11 cellular contexts compared by ENCODE assay signal in genomic region chr2:237752761-237753165, GRCh38. TPM values are rescaled to one million over a fixed set of nuclear protein-coding genes. Genes with fewer than 3 reads are reported as not detected.
A peak's percentile ranks its signal among the peaks of the same experiment; 100 is the strongest.
DNase-seq lines count a peak whose midpoint lies in the region; ATAC-seq and TF ChIP-seq lines count a peak whose summit lies in the region.
"Had no signal": no experiment of that assay in that cellular context is flagged by ENCODE, and none has a peak within 500 bp of the region (broad histone marks: within the 10 kb centered on the region; RNA-seq: fewer than 3 reads in every experiment).

No MANE protein-coding gene starts in this region.

- H3K9me3 Mint-ChIP-seq in CD4-positive, alpha-beta memory T cell, result no peaks in the 10 kb centered on the region
- H3K9me3 Mint-ChIP-seq in activated T-helper 2 cell treated with anti-CD3 and anti-CD28 coated beads, Interferon-gamma antibody, Interleukin-2, Interleukin-4, amounts not matched to agents 10 μg/mL and 5 μg/mL and 100 μg/mL, durations not matched to agents 14 hours and 24 hours and 36 hours, result no peaks in the 10 kb centered on the region

- peak; percentile 97 for ATAC-seq in HG03039 (IDR thresholded peaks at IDR 0.05; ENCODE audit: unreplicated experiment)

- POLR2A ChIA-PET in CD4-positive, alpha-beta memory T cell (lab: Charles Lee; ENCODE audit: partially characterized antibody), result no interaction called here

- no peaks in the 10 kb centered on the region for H3K27me3 ChIP-seq in CD4-positive, alpha-beta memory T cell (ENCODE audit: insufficient read depth, low read length)
- no peaks in the 10 kb centered on the region for H3K27me3 ChIP-seq in tibial artery
- H3K27me3 ChIP-seq: heart right ventricle, right atrium auricular region had no signal

- CTCF ChIA-PET in CD4-positive, alpha-beta memory T cell (lab: Charles Lee; ENCODE audit: partially characterized antibody), result interaction anchor here (2.6 kb wide), 1 partner anchor 80 kb away, joined by 15 read pairs; no protein-coding TSS in a partner anchor

- no peak overlapping the region for H3K27ac ChIP-seq in CD4-positive, alpha-beta memory T cell (ENCODE audit: low read depth, low read length)
- no peak overlapping the region for H3K27ac ChIP-seq in tibial artery
- H3K27ac ChIP-seq: heart right ventricle, right atrium auricular region had no signal

- peaks cover 57 to 82% of the 10 kb centered on the region in 2 donors for H3K36me3 Mint-ChIP-seq in CD4-positive, alpha-beta memory T cell
- peaks cover 82% of the 10 kb centered on the region for H3K36me3 Mint-ChIP-seq in activated T-helper 2 cell treated with anti-CD3 and anti-CD28 coated beads, Interferon-gamma antibody, Interleukin-2, Interleukin-4, amounts not matched to agents 10 μg/mL and 5 μg/mL and 100 μg/mL, durations not matched to agents 14 hours and 24 hours and 36 hours (ENCODE audit: low read depth)

- H3K4me3 ChIP-seq in CD4-positive, alpha-beta memory T cell (ENCODE audit: low read length in 2 of 2), result no peak overlapping the region
- H3K4me3 ChIP-seq in tibial artery, result no peak overlapping the region
- H3K4me3 ChIP-seq: heart right ventricle, right atrium auricular region had no signal

- H3K9me3 ChIP-seq in CD4-positive, alpha-beta memory T cell (ENCODE audit: control insufficient read depth in 1 of 2, low read length in 2 of 2), result no peaks in the 10 kb centered on the region
- no peaks in the 10 kb centered on the region for H3K9me3 ChIP-seq in tibial artery
- H3K9me3 ChIP-seq: heart right ventricle, right atrium auricular region had no signal

- H3K4me1 Mint-ChIP-seq in CD4-positive, alpha-beta memory T cell, result peaks cover 3 to 21% (median 10%) of the 10 kb centered on the region in 4 donors
- H3K4me1 Mint-ChIP-seq in activated T-helper 2 cell treated with anti-CD3 and anti-CD28 coated beads, Interferon-gamma antibody, Interleukin-2, Interleukin-4, amounts not matched to agents 10 μg/mL and 5 μg/mL and 100 μg/mL, durations not matched to agents 14 hours and 24 hours and 36 hours (ENCODE audit: low read depth), result peaks cover 23% of the 10 kb centered on the region

- H3K4me1 ChIP-seq in CD4-positive, alpha-beta memory T cell (ENCODE audit: insufficient read depth, low read length), result peaks cover 5% of the 10 kb centered on the region
- no peaks in the 10 kb centered on the region for H3K4me1 ChIP-seq in tibial artery
- H3K4me1 ChIP-seq: right atrium auricular region had no signal

- peak overlapping the region; percentile 6 to 70 (median 32) for H3K27ac Mint-ChIP-seq in CD4-positive, alpha-beta memory T cell
- H3K27ac Mint-ChIP-seq in activated T-helper 2 cell treated with anti-CD3 and anti-CD28 coated beads, Interferon-gamma antibody, Interleukin-2, Interleukin-4, amounts not matched to agents 10 μg/mL and 5 μg/mL and 100 μg/mL, durations not matched to agents 14 hours and 24 hours and 36 hours, result peak overlapping the region; percentile 86

- TF ChIP-seq CTCF in tibial artery (IDR thresholded peaks at IDR 0.05), result no peak

- no peaks in the 10 kb centered on the region for H3K27me3 Mint-ChIP-seq in CD4-positive, alpha-beta memory T cell
- no peaks in the 10 kb centered on the region for H3K27me3 Mint-ChIP-seq in activated T-helper 2 cell treated with anti-CD3 and anti-CD28 coated beads, Interferon-gamma antibody, Interleukin-2, Interleukin-4, amounts not matched to agents 10 μg/mL and 5 μg/mL and 100 μg/mL, durations not matched to agents 14 hours and 24 hours and 36 hours (ENCODE audit: low read depth)

- no peak overlapping the region for H3K4me3 Mint-ChIP-seq in CD4-positive, alpha-beta memory T cell
- no peak overlapping the region for H3K4me3 Mint-ChIP-seq in activated T-helper 2 cell treated with anti-CD3 and anti-CD28 coated beads, Interferon-gamma antibody, Interleukin-2, Interleukin-4, amounts not matched to agents 10 μg/mL and 5 μg/mL and 100 μg/mL, durations not matched to agents 14 hours and 24 hours and 36 hours (ENCODE audit: low read depth)

- H3K36me3 ChIP-seq in CD4-positive, alpha-beta memory T cell (ENCODE audit: insufficient read depth, low read length), result peaks cover 85% of the 10 kb centered on the region
- peaks cover 86 to 97% (median 96%) of the 10 kb centered on the region in 3 donors for H3K36me3 ChIP-seq in tibial artery

- peak in 1 of 5 donors; percentile 51 for DNase-seq in CD4-positive, alpha-beta memory T cell
- DNase-seq in GM19238 (ENCODE audit: insufficient read length, low spot score), result peak; percentile 72
- no peak for DNase-seq in activated T-helper 2 cell treated with anti-CD3 and anti-CD28 coated beads, Interferon-gamma antibody, Interleukin-2, Interleukin-4, amounts not matched to agents 10 μg/mL and 5 μg/mL and 100 μg/mL, durations not matched to agents 14 hours and 24 hours and 36 hours (ENCODE audit: low spot score)
- no peak for DNase-seq in tibial artery
- no peak for DNase-seq in NCI-H524 treated with DMSO at 0.1 percent for 48 hours (lab: John Stamatoyannopoulos, UW)
- DNase-seq in hepatic stellate cell (ENCODE audit: low spot score), result no peak
- no peak for DNase-seq in NCI-H2029 treated with DMSO at 0.1 percent for 48 hours (lab: John Stamatoyannopoulos, UW)
- DNase-seq: heart right ventricle, NCI-H146 had no signal

- intact Hi-C loops in CD4-positive, alpha-beta memory T cell (cut with micrococcal nuclease), result no loop called here
- intact Hi-C loops in activated T-helper 2 cell treated with anti-CD3 and anti-CD28 coated beads, Interferon-gamma antibody, Interleukin-2, Interleukin-4, amounts not matched to agents 10 μg/mL and 5 μg/mL and 100 μg/mL, durations not matched to agents 14 hours and 24 hours and 36 hours (cut with micrococcal nuclease), result loop anchor here (2.0 kb wide), 2 partner anchors 52 to 80 kb away; no protein-coding TSS in a partner anchor
- intact Hi-C loops in tibial artery (cut with DNase I; ENCODE audit: low total_unique reads), result no loop called here

RNA-seq across cellular contexts. Expression of gene RBM44, which starts 45.8 kb away (rescaled TPM):
- 1 to 10 TPM in 1 of 2 experiments, under 1 TPM in 1; 0.61 to 1.1 TPM for total RNA-seq in CD4-positive, alpha-beta memory T cell
- polyA plus RNA-seq in CD4-positive, alpha-beta memory T cell, result under 1 TPM; 0.17 to 0.33 TPM
- total RNA-seq in activated T-helper 2 cell treated with anti-CD3 and anti-CD28 coated beads, Interferon-gamma antibody, Interleukin-2, Interleukin-4, amounts not matched to agents 10 μg/mL and 5 μg/mL and 100 μg/mL, durations not matched to agents 14 hours and 24 hours and 36 hours, result 0.92 and 1.0 TPM in 2 replicates
